In the genomic region with DNA sequence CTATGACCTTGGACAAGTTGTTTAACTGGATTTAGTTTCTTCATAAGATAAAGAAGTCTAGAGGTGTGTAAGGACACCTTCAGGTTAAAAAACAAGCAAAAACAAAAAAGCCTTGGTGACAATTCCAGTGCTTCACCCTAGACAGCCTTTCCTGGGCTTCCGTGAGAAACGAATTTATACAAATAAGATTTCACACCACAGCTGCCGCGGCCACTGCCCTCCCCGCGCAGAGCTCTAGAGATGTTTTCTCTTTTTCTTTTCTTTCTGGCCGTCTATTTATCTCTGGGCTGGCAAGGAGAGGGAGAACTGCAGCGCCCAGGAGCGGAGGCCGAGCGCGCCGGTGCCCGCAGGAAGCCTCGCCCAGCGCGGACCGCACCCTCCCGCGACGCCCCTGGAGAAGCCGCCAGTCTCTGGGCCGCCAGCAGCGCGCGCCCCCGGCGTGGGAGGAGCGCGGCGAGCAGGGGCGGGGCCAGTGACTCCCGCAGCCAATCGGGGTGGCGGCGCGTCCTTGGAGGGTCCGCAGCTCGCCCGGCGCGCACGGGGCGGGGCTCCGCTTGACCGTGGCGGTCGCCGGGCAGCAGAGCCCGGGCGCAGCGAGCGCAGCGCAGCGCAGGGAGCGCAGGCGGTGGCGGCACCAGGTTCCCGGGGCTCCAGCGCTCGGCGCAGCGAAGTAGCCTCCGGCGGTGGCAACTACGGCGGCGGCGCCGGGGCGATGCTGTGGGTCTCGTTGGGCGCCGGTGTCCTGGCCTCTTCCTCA, we compare ENCODE assay signal across 8 cellular contexts.
DNase-seq lines count a peak whose midpoint lies in the region; TF ChIP-seq lines count a peak whose summit lies in the region.

No MANE protein-coding gene starts in this region.

- H3K4me3 ChIP-seq in CD8-positive, alpha-beta memory T cell (ENCODE audit: low read length) = no peak overlapping the region
- peak overlapping the region; percentile 34 for H3K4me3 ChIP-seq in epithelial cell of esophagus (ENCODE audit: low read length)

- H3K36me3 ChIP-seq in CD8-positive, alpha-beta memory T cell (ENCODE audit: insufficient read depth, low read length) = no peaks in the 10 kb centered on the region

- peaks cover 11 to 30% (median 21%) of the 10 kb centered on the region in 3 donors for H3K4me1 Mint-ChIP-seq in CD8-positive, alpha-beta memory T cell

- no peak overlapping the region for H3K27ac ChIP-seq in CD8-positive, alpha-beta memory T cell (ENCODE audit: low read depth, low read length)

- POLR2A ChIA-PET in CD8-positive, alpha-beta memory T cell (lab: Charles Lee) = no interaction called here

- TF ChIP-seq CTCF in GM20000 (IDR thresholded peaks at IDR 0.05; ENCODE audit: extremely low read depth, missing control alignments) = no peak
- TF ChIP-seq CTCF in epithelial cell of esophagus (IDR thresholded peaks at IDR 0.05; ENCODE audit: insufficient read depth, low read depth, low read length, missing control alignments) = no peak

- peaks cover 20 to 47% of the 10 kb centered on the region in 2 donors for H3K27me3 Mint-ChIP-seq in CD8-positive, alpha-beta memory T cell

- peak overlapping the region; percentile 44 to 86 (median 81) for H3K4me3 Mint-ChIP-seq in CD8-positive, alpha-beta memory T cell

- peak; percentile 14 to 73 (median 56) for DNase-seq in CD8-positive, alpha-beta memory T cell
- DNase-seq in GM20000 (ENCODE audit: low spot score) (peak; percentile 94), HPDE6-E6E7 (ENCODE audit: extremely low spot score) (peak; percentile 12), NOMO-1 (lab: John Stamatoyannopoulos, UW; ENCODE audit: unreplicated experiment in 2 of 2) (peak; percentile 92 to 98), epithelial cell of esophagus (ENCODE audit: low read depth) (peak; percentile 83), middle frontal gyrus (ENCODE audit: extremely low spot score, low spot score) (peak; percentile 71)
- DNase-seq in activated CD8-positive, alpha-beta memory T cell treated with anti-CD3 and anti-CD28 coated beads, Interleukin-2, amount 50 U/mL, for 24 hours (ENCODE audit: extremely low read depth) = peak; percentile 10
- DNase-seq in stimulated activated CD8-positive, alpha-beta memory T cell treated with anti-CD3 and anti-CD28 coated beads, Interleukin-15, amount 100 ng/mL, for 4 hours (ENCODE audit: low read depth in 2 of 2) = peak; percentile 32 to 36

- H3K36me3 Mint-ChIP-seq in CD8-positive, alpha-beta memory T cell = no peaks in the 10 kb centered on the region

- no peaks in the 10 kb centered on the region for H3K9me3 ChIP-seq in CD8-positive, alpha-beta memory T cell (ENCODE audit: low read length)

- no peaks in the 10 kb centered on the region for H3K27me3 ChIP-seq in CD8-positive, alpha-beta memory T cell (ENCODE audit: insufficient read depth, low read length, poor library complexity, severe bottlenecking)

- no peaks in the 10 kb centered on the region for H3K9me3 Mint-ChIP-seq in CD8-positive, alpha-beta memory T cell

- CTCF ChIA-PET in CD8-positive, alpha-beta memory T cell (lab: Charles Lee) = interaction anchor here (1.1 kb wide), 1 partner anchor 63 kb away, joined by 4 read pairs; no protein-coding TSS in a partner anchor

- peak overlapping the region in 2 of 8 donors; percentile 34 to 65 for H3K27ac Mint-ChIP-seq in CD8-positive, alpha-beta memory T cell

- no peaks in the 10 kb centered on the region for H3K4me1 ChIP-seq in CD8-positive, alpha-beta memory T cell (ENCODE audit: insufficient read depth, low read length)

Comparison
In these comparisons a context has a peak if more than half of its experiments do, and no peak if none do; other contexts are left out.
1. DNase-seq: peak in every context shown above with its lines; median percentile 95 in NOMO-1; 94 in GM20000; 83 in epithelial cell of esophagus; 71 in middle frontal gyrus; 56 in CD8-positive, alpha-beta memory T cell; 34 in stimulated activated CD8-positive, alpha-beta memory T cell treated with anti-CD3 and anti-CD28 coated beads, Interleukin-15, amount 100 ng/mL, for 4 hours; 12 in HPDE6-E6E7; 10 in activated CD8-positive, alpha-beta memory T cell treated with anti-CD3 and anti-CD28 coated beads, Interleukin-2, amount 50 U/mL, for 24 hours.